7 cellular contexts compared by ENCODE assay signal in the genomic region with DNA sequence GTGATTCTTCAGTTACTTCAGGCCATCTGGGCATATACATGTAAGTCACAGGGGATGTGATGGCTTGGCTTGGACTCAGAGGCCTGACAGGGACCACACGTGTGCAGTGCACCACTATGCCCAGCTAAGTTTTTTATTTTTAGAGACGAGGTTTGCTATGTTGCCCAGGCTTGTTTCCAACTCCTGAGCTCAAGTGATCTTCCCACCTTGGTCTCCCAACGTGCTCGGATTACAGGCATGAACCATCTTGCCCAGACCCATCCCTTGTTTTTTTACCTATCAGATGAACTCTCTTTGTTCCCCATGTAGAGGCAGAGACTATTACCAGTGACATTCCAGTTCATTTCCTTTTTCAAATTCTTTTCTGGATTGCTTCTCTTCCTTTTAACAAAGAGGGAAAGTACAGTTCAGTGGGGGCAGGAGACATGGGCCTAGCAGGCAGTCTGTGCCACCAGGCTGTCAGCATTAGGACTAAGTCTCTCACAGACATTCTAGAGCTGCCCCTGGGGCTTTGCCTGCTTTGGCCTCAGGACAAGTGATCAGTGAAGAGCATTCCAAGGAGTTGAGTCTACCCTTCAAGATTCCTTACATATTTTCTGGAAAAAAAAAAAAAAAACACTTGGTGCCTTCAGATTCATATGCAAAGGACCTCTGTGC.
A peak's percentile ranks its signal among the peaks of the same experiment; 100 is the strongest.
DNase-seq lines count a peak whose midpoint lies in the region; ATAC-seq and TF ChIP-seq lines count a peak whose summit lies in the region.

No MANE protein-coding gene starts in this region.

- no peaks in the 10 kb centered on the region for H3K9me3 Mint-ChIP-seq in type B pancreatic cell

- peak; percentile 90 for ATAC-seq in foreskin keratinocyte

- peaks cover 22% of the 10 kb centered on the region for H3K4me1 ChIP-seq in foreskin keratinocyte

- no peaks in the 10 kb centered on the region for H3K27me3 ChIP-seq in foreskin keratinocyte

- TF ChIP-seq CTCF in foreskin keratinocyte (conservative IDR thresholded peaks at IDR 0.05) (no peak), type B pancreatic cell (conservative IDR thresholded peaks at IDR 0.05) (no peak)

- H3K27ac ChIP-seq in foreskin keratinocyte = peak overlapping the region; percentile 8

- no peak overlapping the region for H3K4me3 Mint-ChIP-seq in type B pancreatic cell

- in situ Hi-C loops in SK-MEL-5 (cut with HindIII; ENCODE audit: low pct_unique_long_range_greater_than_20kb, low sequenced_read_pairs) = no loop called here

- H3K27me3 Mint-ChIP-seq in type B pancreatic cell = peaks cover 4% of the 10 kb centered on the region

- peak; percentile 84 for DNase-seq in HK-2 (ENCODE audit: unreplicated experiment)
- peak; percentile 20 for DNase-seq in SK-MEL-5 (ENCODE audit: low read depth, low spot score)
- peak; percentile 99 to 100 for DNase-seq in foreskin keratinocyte
- no peak for DNase-seq in type B pancreatic cell (ENCODE audit: extremely low spot score, unreplicated experiment)
- no peak for DNase-seq in activated gamma-delta T cell treated with Interleukin-2 at 50 U/mL for 16 hours
- DNase-seq in activated T-cell treated with anti-CD3 and anti-CD28 coated beads, Interleukin-2, amount 50 U/mL, for 1 hour = no peak
- DNase-seq in OCI-M2 (lab: John Stamatoyannopoulos, UW; ENCODE audit: unreplicated experiment) = no peak

- peaks cover 9% of the 10 kb centered on the region for H3K4me1 Mint-ChIP-seq in type B pancreatic cell (ENCODE audit: unreplicated experiment)

- peaks cover 3% of the 10 kb centered on the region for H3K36me3 Mint-ChIP-seq in type B pancreatic cell

- peak overlapping the region; percentile 54 for H3K27ac Mint-ChIP-seq in type B pancreatic cell

Comparison
In these comparisons a context has a peak if more than half of its experiments do, and no peak if none do; other contexts are left out.
1. DNase-seq: peak in HK-2 (single experiment), SK-MEL-5 (single experiment) and foreskin keratinocyte (2 of 2); none in type B pancreatic cell (single experiment), activated gamma-delta T cell treated with Interleukin-2 at 50 U/mL for 16 hours (single experiment), activated T-cell treated with anti-CD3 and anti-CD28 coated beads, Interleukin-2, amount 50 U/mL, for 1 hour (single experiment) and OCI-M2 (single experiment).